In genomic region chr16:18926189-18926865, GRCh38 we compare ENCODE assay signal across 8 cellular contexts. TPM values are rescaled to one million over a fixed set of nuclear protein-coding genes. Genes with fewer than 3 reads are reported as not detected.
A peak's percentile ranks its signal among the peaks of the same experiment; 100 is the strongest.
DNase-seq lines count a peak whose midpoint lies in the region; ATAC-seq and TF ChIP-seq lines count a peak whose summit lies in the region.
"Not testable (repeated sequence)": the region's sequence is repeated elsewhere in the genome, so short reads cannot be mapped to it uniquely, and the experiment has no call there.

Gene SMG1 (minus strand): TSS chr16:18926408. CDS start chr16:18926041, 367 bp downstream.

- DNase-seq in CD14-positive monocyte (ENCODE audit: low spot score) (peak; percentile 94), NCI-H748 (lab: John Stamatoyannopoulos, UW; ENCODE audit: unreplicated experiment) (peak; percentile 93), dedifferentiated amniotic fluid mesenchymal stem cell (ENCODE audit: extremely low spot score) (peak; percentile 69), left lobe of liver (ENCODE audit: low spot score) (peak; percentile 93)
- DNase-seq in activated CD4-positive, alpha-beta T cell treated with anti-CD3 and anti-CD28 coated beads, Interleukin-2, amount 50 U/mL, for 24 hours (ENCODE audit: low read depth in 1 of 2, low spot score in 1 of 2), result peak; percentile 89
- DNase-seq in stimulated activated CD4-positive, alpha-beta T cell treated with anti-CD3 and anti-CD28 coated beads, Interleukin-2, amount 100 ng/mL, for 24 hours, result peak; percentile 94 to 95

- not testable (repeated sequence) for H3K36me3 Mint-ChIP-seq in CD14-positive monocyte

- H3K27me3 Mint-ChIP-seq in CD14-positive monocyte (ENCODE audit: low read depth in 3 of 3), result not testable (repeated sequence)

- intact Hi-C loops in CD14-positive monocyte (cut with micrococcal nuclease), result loop anchor here (5.0 to 10.0 kb wide), 2 partner anchors 124 to 628 kb away; partner anchors contain the start of genes ARL6IP1 (in 2 of the 2) and VPS35L (in 1 of the 2)

- H3K4me3 Mint-ChIP-seq in CD14-positive monocyte, result peak within 1 kb of the TSS; percentile 85 to 96

- TF ChIP-seq CTCF in CD14-positive monocyte (IDR thresholded peaks at IDR 0.05), result not testable (repeated sequence)

- H3K27ac Mint-ChIP-seq in CD14-positive monocyte, result peak within 1 kb of the TSS; percentile 91 to 96 (median 94)

- not testable (repeated sequence) for H3K9me3 Mint-ChIP-seq in CD14-positive monocyte

- ATAC-seq in GM19395 (IDR thresholded peaks at IDR 0.05; ENCODE audit: unreplicated experiment) (peak; percentile 91), HG03558 (IDR thresholded peaks at IDR 0.05; ENCODE audit: extremely low read depth, unreplicated experiment) (peak; percentile 88), left lobe of liver (peak; percentile 93)

- H3K4me1 Mint-ChIP-seq in CD14-positive monocyte, result peaks cover 31% of the 10 kb centered on the region

RNA-seq across cellular contexts. Expression of gene SMG1, which starts in this region (rescaled TPM):
- 1 to 10 TPM; 2.4 to 7.1 TPM for polyA plus RNA-seq in CD14-positive monocyte
- total RNA-seq in left lobe of liver, result 30.8 TPM

Comparison
In these comparisons a context has a peak if more than half of its experiments do, and no peak if none do; other contexts are left out.
1. Peak in every context shown above with its lines: DNase-seq and ATAC-seq.